ENCODE assay signal across 31 cellular contexts in the genomic region with DNA sequence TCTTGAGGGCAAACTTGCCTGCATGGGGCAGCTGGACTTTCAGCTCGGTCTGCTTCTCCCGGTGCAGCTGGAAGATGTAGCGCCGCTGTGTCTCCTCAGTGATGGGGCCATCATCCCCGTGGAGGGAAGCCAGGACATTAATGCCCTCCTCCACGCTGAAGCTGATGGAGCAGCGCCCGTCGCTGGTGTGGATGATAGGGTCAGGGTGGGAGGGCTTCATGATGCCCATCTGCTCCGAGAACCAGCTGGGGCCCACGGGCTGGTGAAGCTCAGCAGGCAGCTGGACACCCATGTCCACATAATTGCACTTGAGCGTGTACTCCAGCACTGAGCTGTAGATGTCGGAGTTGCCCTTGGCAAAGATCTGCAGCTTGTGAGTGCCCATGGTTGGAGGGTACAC. TPM values are rescaled to one million over a fixed set of nuclear protein-coding genes. Genes with fewer than 3 reads are reported as not detected.
"Had no signal": no experiment of that assay in that cellular context is flagged by ENCODE, and none has a peak within 500 bp of the region (broad histone marks: within the 10 kb centered on the region; RNA-seq: fewer than 3 reads in every experiment).

No MANE protein-coding gene starts in this region.

- H3K4me3 ChIP-seq: pancreas, prostate gland, right lobe of liver, sigmoid colon, suprapubic skin, testis, tibial artery, transverse colon, upper lobe of left lung, vagina had no signal

- H3K4me1 ChIP-seq: pancreas, prostate gland, right lobe of liver, vagina had no signal

- ATAC-seq: naive thymus-derived CD8-positive, alpha-beta T cell; natural killer cell treated with Interleukin-12 subunit alpha and Interleukin-12 subunit beta and Interleukin-15 and Interleukin-18, amount 100 ng/mL, for 72 hours; pancreas; right cardiac atrium; stimulated activated memory B cell treated with anti-CD40 and anti-IgM and Interleukin-4, amounts not matched to agents 10 μg/mL and 1 μg/mL and 100 μg/mL, for 72 hours; stimulated activated naive CD8-positive, alpha-beta T cell treated with anti-CD3 and anti-CD28 coated beads, Interleukin-15, amount 100 ng/mL, for 72 hours; stimulated activated naive CD8-positive, alpha-beta T cell treated with anti-CD3 and anti-CD28 coated beads, Interleukin-15, Interleukin-2, amounts not matched to agents 100 U/mL and 50 U/mL, for 24 hours had no signal

- H3K27me3 ChIP-seq: pancreas, right lobe of liver, sigmoid colon, suprapubic skin, testis, tibial artery, transverse colon, upper lobe of left lung, vagina had no signal

- H3K9me3 ChIP-seq: pancreas, prostate gland, right lobe of liver, sigmoid colon, suprapubic skin, testis, tibial artery, transverse colon, upper lobe of left lung, vagina had no signal

- H3K36me3 ChIP-seq: pancreas, prostate gland, right lobe of liver, suprapubic skin, transverse colon, upper lobe of left lung, vagina had no signal

- H3K4me3 Mint-ChIP-seq: naive B cell; naive thymus-derived CD8-positive, alpha-beta T cell; natural killer cell treated with Interleukin-12 subunit alpha and Interleukin-12 subunit beta and Interleukin-15 and Interleukin-18, amount 100 ng/mL, for 72 hours; nephron progenitor cell; neural crest cell; stimulated activated memory B cell treated with anti-CD40 and anti-IgM and Interleukin-4, amounts not matched to agents 10 μg/mL and 1 μg/mL and 100 μg/mL, for 72 hours; stimulated activated naive CD8-positive, alpha-beta T cell treated with anti-CD3 and anti-CD28 coated beads, Interleukin-15, amount 100 ng/mL, for 72 hours had no signal

- DNase-seq: naive B cell; naive thymus-derived CD8-positive, alpha-beta T cell; nephron progenitor cell; nucleus accumbens; retina; right cardiac atrium; right lobe of liver; sigmoid colon; small intestine; stimulated activated CD4-positive, alpha-beta T cell treated with anti-CD3 and anti-CD28 coated beads, Interleukin-15, amount 100 ng/mL, for 24 hours; stimulated activated CD4-positive, alpha-beta T cell treated with anti-CD3 and anti-CD28 coated beads, Interleukin-2, amount 100 ng/mL, for 24 hours; stimulated activated CD4-positive, alpha-beta T cell treated with anti-CD3 and anti-CD28 coated beads, Interleukin-2, amount 100 ng/mL, for 48 hours; stimulated activated CD4-positive, alpha-beta T cell treated with anti-CD3 and anti-CD28 coated beads, Interleukin-4, amount 100 ng/mL, for 4 hours; stimulated activated CD8-positive, alpha-beta memory T cell treated with anti-CD3 and anti-CD28 coated beads, Interleukin-4, amount 100 ng/mL, for 48 hours; stimulated activated naive CD4-positive, alpha-beta T cell; stimulated activated naive CD8-positive, alpha-beta T cell treated with anti-CD3 and anti-CD28 coated beads, Interleukin-15, amount 100 ng/mL, for 72 hours; stimulated activated naive CD8-positive, alpha-beta T cell treated with anti-CD3 and anti-CD28 coated beads, Interleukin-15, Interleukin-2, amounts not matched to agents 100 U/mL and 50 U/mL, for 24 hours; substantia nigra; testis; tibial artery; transverse colon; upper lobe of left lung had no signal

- H3K36me3 Mint-ChIP-seq: naive B cell; naive thymus-derived CD8-positive, alpha-beta T cell; natural killer cell treated with Interleukin-12 subunit alpha and Interleukin-12 subunit beta and Interleukin-15 and Interleukin-18, amount 100 ng/mL, for 72 hours; stimulated activated memory B cell treated with anti-CD40 and anti-IgM and Interleukin-4, amounts not matched to agents 10 μg/mL and 1 μg/mL and 100 μg/mL, for 72 hours had no signal

- H3K27ac Mint-ChIP-seq: naive B cell; naive thymus-derived CD8-positive, alpha-beta T cell; natural killer cell treated with Interleukin-12 subunit alpha and Interleukin-12 subunit beta and Interleukin-15 and Interleukin-18, amount 100 ng/mL, for 72 hours; nephron progenitor cell; stimulated activated memory B cell treated with anti-CD40 and anti-IgM and Interleukin-4, amounts not matched to agents 10 μg/mL and 1 μg/mL and 100 μg/mL, for 72 hours; stimulated activated naive CD8-positive, alpha-beta T cell treated with anti-CD3 and anti-CD28 coated beads, Interleukin-15, amount 100 ng/mL, for 72 hours had no signal

- H3K9me3 Mint-ChIP-seq: naive B cell; naive thymus-derived CD8-positive, alpha-beta T cell; natural killer cell treated with Interleukin-12 subunit alpha and Interleukin-12 subunit beta and Interleukin-15 and Interleukin-18, amount 100 ng/mL, for 72 hours; nephron progenitor cell; neural crest cell; stimulated activated memory B cell treated with anti-CD40 and anti-IgM and Interleukin-4, amounts not matched to agents 10 μg/mL and 1 μg/mL and 100 μg/mL, for 72 hours; stimulated activated naive CD8-positive, alpha-beta T cell treated with anti-CD3 and anti-CD28 coated beads, Interleukin-15, amount 100 ng/mL, for 72 hours had no signal

- H3K27ac ChIP-seq: pancreas, prostate gland, right lobe of liver, sigmoid colon, suprapubic skin, testis, tibial artery, transverse colon, upper lobe of left lung, vagina had no signal

RNA-seq across cellular contexts. Expression of a gene that starts 46.9 kb away (rescaled TPM):
- total RNA-seq: naive thymus-derived CD8-positive, alpha-beta T cell; natural killer cell treated with Interleukin-12 subunit alpha and Interleukin-12 subunit beta and Interleukin-15 and Interleukin-18, amount 100 ng/mL, for 72 hours; osteocyte; pulmonary artery endothelial cell; right lobe of liver had no signal
